8 cellular contexts compared by ENCODE assay signal in genomic region chr3:58640700-58641372, GRCh38. TPM values are rescaled to one million over a fixed set of nuclear protein-coding genes. Genes with fewer than 3 reads are reported as not detected.
DNase-seq lines count a peak whose midpoint lies in the region; ATAC-seq, FAIRE-seq and TF ChIP-seq lines count a peak whose summit lies in the region.

No MANE protein-coding gene starts in this region.

- H3K27ac ChIP-seq in gastroesophageal sphincter: no peak overlapping the region
- H3K27ac ChIP-seq in uterus: no peak overlapping the region

- peak; percentile 62 for FAIRE-seq in RCC 7860 (lab: Jason Lieb, UNC)

- no peak for TF ChIP-seq POLR2A in gastroesophageal sphincter (IDR thresholded peaks at IDR 0.05)
- TF ChIP-seq POLR2A in uterus (IDR thresholded peaks at IDR 0.05): no peak

- H3K27ac Mint-ChIP-seq in Caco-2 (ENCODE audit: unreplicated experiment): no peak overlapping the region
- H3K27ac Mint-ChIP-seq in osteocyte (ENCODE audit: unreplicated experiment): no peak overlapping the region

- H3K4me3 Mint-ChIP-seq in Caco-2 (ENCODE audit: unreplicated experiment) (no peak overlapping the region), osteocyte (ENCODE audit: unreplicated experiment) (no peak overlapping the region)

- intact Hi-C loops in Caco-2 (cut with micrococcal nuclease; ENCODE audit: unreplicated experiment) (loop anchor here (1.0 to 2.0 kb wide), 4 partner anchors 18 to 412 kb away; no protein-coding TSS in a partner anchor), uterus (cut with DNase I; ENCODE audit: low total_unique reads) (no loop called here)

- no peaks in the 10 kb centered on the region for H3K4me1 ChIP-seq in Caco-2
- H3K4me1 ChIP-seq in gastroesophageal sphincter: peaks cover 0 to 6% (median 0%) of the 10 kb centered on the region in 3 donors
- no peaks in the 10 kb centered on the region for H3K4me1 ChIP-seq in uterus

- H3K9me3 Mint-ChIP-seq in Caco-2 (ENCODE audit: unreplicated experiment): no peaks in the 10 kb centered on the region
- H3K9me3 Mint-ChIP-seq in osteocyte (ENCODE audit: unreplicated experiment): no peaks in the 10 kb centered on the region

- CTCF ChIA-PET in Caco-2 (lab: Charles Lee): interaction anchor here (0.6 to 1.5 kb wide), 3 partner anchors 18 to 412 kb away, joined by 3 to 8 read pairs (median 3); no protein-coding TSS in a partner anchor

- BruUV-seq in Caco-2 (replicated peaks; lab: Mats Ljungman, UMichigan): no TSS peak

- H3K4me3 ChIP-seq in Caco-2 (ENCODE audit: low read depth, low read length) (no peak overlapping the region), gastroesophageal sphincter (no peak overlapping the region), uterus (no peak overlapping the region)

- POLR2A ChIA-PET in Caco-2 (lab: Charles Lee): no interaction called here

- no peaks in the 10 kb centered on the region for H3K9me3 ChIP-seq in Caco-2
- no peaks in the 10 kb centered on the region for H3K9me3 ChIP-seq in gastroesophageal sphincter
- no peaks in the 10 kb centered on the region for H3K9me3 ChIP-seq in uterus

- ATAC-seq in GM19455 (IDR thresholded peaks at IDR 0.05; ENCODE audit: unreplicated experiment): peak; percentile 95
- peak; percentile 82 for ATAC-seq in gastroesophageal sphincter

- H3K4me1 Mint-ChIP-seq in Caco-2 (ENCODE audit: low read depth, unreplicated experiment): no peaks in the 10 kb centered on the region
- peaks cover 8% of the 10 kb centered on the region for H3K4me1 Mint-ChIP-seq in osteocyte (ENCODE audit: unreplicated experiment)

- DNase-seq in Caco-2 (peak; percentile 80 to 84), HPDE6-E6E7 (ENCODE audit: extremely low spot score) (peak; percentile 38), RCC 7860 (ENCODE audit: low spot score) (peak; percentile 56), osteocyte (ENCODE audit: extremely low spot score, unreplicated experiment) (peak; percentile 89), uterus (peak; percentile 54 to 60)
- peak; percentile 5 for DNase-seq in activated T-helper 9 cell treated with anti-CD3 and anti-CD28 coated beads, Interleukin-2, amount 50 U/mL, for 16 hours (ENCODE audit: low read depth)

- no peaks in the 10 kb centered on the region; the same call in 1 of the 2 replicates for H3K27me3 ChIP-seq in Caco-2 (replicated peaks; ENCODE audit: control insufficient read depth, insufficient read depth, low read length)
- peaks cover 4% of the 10 kb centered on the region for H3K27me3 ChIP-seq in gastroesophageal sphincter
- no peaks in the 10 kb centered on the region for H3K27me3 ChIP-seq in uterus

- H3K36me3 Mint-ChIP-seq in Caco-2 (ENCODE audit: insufficient read depth, unreplicated experiment) (no peaks in the 10 kb centered on the region), osteocyte (ENCODE audit: unreplicated experiment) (no peaks in the 10 kb centered on the region)

- no peaks in the 10 kb centered on the region for H3K27me3 Mint-ChIP-seq in Caco-2 (ENCODE audit: insufficient read depth, unreplicated experiment)
- no peaks in the 10 kb centered on the region for H3K27me3 Mint-ChIP-seq in osteocyte (ENCODE audit: unreplicated experiment)

- 22 to 40% methylated on average over 6 to 11 of the region's 25 CpGs for WGBS in gastroesophageal sphincter (ENCODE audit: low coverage in 1 of 2), 2 donors

- TF ChIP-seq CTCF in Caco-2 (IDR thresholded peaks at IDR 0.05; ENCODE audit: insufficient read depth in 1 of 2, low read depth in 1 of 2, low read length in 1 of 2, severe bottlenecking in 1 of 2, unreplicated experiment in 1 of 2) (peak; percentile 89 to 95), gastroesophageal sphincter (IDR thresholded peaks at IDR 0.05) (peak in 3 of 4 experiments; percentile 72 to 87 (median 80)), osteocyte (IDR thresholded peaks at IDR 0.05) (peak; percentile 96), uterus (IDR thresholded peaks at IDR 0.05) (peak; percentile 59 to 85 (median 75))

- no peaks in the 10 kb centered on the region for H3K36me3 ChIP-seq in Caco-2 (ENCODE audit: control insufficient read depth, insufficient read depth, low read length)
- no peaks in the 10 kb centered on the region for H3K36me3 ChIP-seq in gastroesophageal sphincter
- H3K36me3 ChIP-seq in uterus: no peaks in the 10 kb centered on the region

- no peak for TF ChIP-seq EP300 in gastroesophageal sphincter (IDR thresholded peaks at IDR 0.05)

RNA-seq across cellular contexts. Expression of gene FAM3D, which starts 25.7 kb away (rescaled TPM):
- not detected in 2 replicates for total RNA-seq in Caco-2 (2022)
- 10 to 100 TPM in 1 of 4 donors, 1 to 10 TPM in 1, not detected in 2; 1.9 to 33.2 TPM for total RNA-seq in gastroesophageal sphincter
- not detected in 2 replicates for total RNA-seq in osteocyte
- under 1 TPM in 1 of 4 donors, not detected in 3; 0.83 TPM for total RNA-seq in uterus

Comparison
In these comparisons a context has a peak if more than half of its experiments do, and no peak if none do; other contexts are left out.
1. DNase-seq: peak in every context shown above with its lines; median percentile 89 in osteocyte; 82 in Caco-2; 57 in uterus; 56 in RCC 7860; 38 in HPDE6-E6E7; 5 in activated T-helper 9 cell treated with anti-CD3 and anti-CD28 coated beads, Interleukin-2, amount 50 U/mL, for 16 hours.